ENCODE assay signal across 34 cellular contexts in genomic region chr7:107128748-107129147, GRCh38.
"Had no signal": no experiment of that assay in that cellular context is flagged by ENCODE, and none has a peak within 500 bp of the region (broad histone marks: within the 10 kb centered on the region; RNA-seq: fewer than 3 reads in every experiment).

No MANE protein-coding gene starts in this region.

- H3K9me3 Mint-ChIP-seq: activated B cell treated with CpG ODN at 0.5 μM for 24 hours; activated CD4-positive, alpha-beta memory T cell treated with anti-CD3 and anti-CD28 coated beads for 36 hours; activated CD4-positive, alpha-beta T cell treated with anti-CD3 and anti-CD28 coated beads, Interleukin-2, amount 10 ng/mL, durations not matched to agents 24 days and 14 days; activated CD8-positive, alpha-beta T cell treated with anti-CD3 and anti-CD28 coated beads for 36 hours; activated naive CD4-positive, alpha-beta T cell treated with anti-CD3 and anti-CD28 coated beads, Interleukin-2, amount 10 ng/mL, durations not matched to agents 7 days and 5 days; activated naive CD4-positive, alpha-beta T cell treated with anti-CD3 and anti-CD28 coated beads, Interleukin-2, amount 50 U/mL, for 24 hours; activated naive CD8-positive, alpha-beta T cell treated with anti-CD3 and anti-CD28 coated beads, Interleukin-2, amount 10 ng/mL, durations not matched to agents 7 days and 5 days; activated naive CD8-positive, alpha-beta T cell treated with anti-CD3 and anti-CD28 coated beads, Interleukin-2, amount 50 U/mL, for 24 hours; activated T-cell treated with anti-CD3 and anti-CD28 coated beads, Interleukin-2, amount 50 U/mL, for 24 hours; activated T-helper 2 cell treated with anti-CD3 and anti-CD28 coated beads, Interferon-gamma antibody, Interleukin-2, Interleukin-4, amounts not matched to agents 10 μg/mL and 5 μg/mL and 100 μg/mL, durations not matched to agents 14 hours and 24 hours and 36 hours; brain; T-helper 1 cell treated with Interleukin-12 subunit alpha and Interleukin-12 subunit beta and Interleukin-4 antibody, amounts not matched to agents 30 μg/mL and 1 μg/mL, for 36 hours; T-helper 2 cell treated with Interferon-gamma antibody and Interleukin-4, amounts not matched to agents 5 μg/mL and 100 μg/mL, for 36 hours had no signal

- H3K27me3 ChIP-seq: ascending aorta had no signal

- H3K27ac Mint-ChIP-seq: activated B cell treated with CpG ODN at 0.5 μM for 24 hours; activated CD4-positive, alpha-beta memory T cell treated with anti-CD3 and anti-CD28 coated beads for 36 hours; activated CD4-positive, alpha-beta T cell treated with anti-CD3 and anti-CD28 coated beads, Interleukin-2, amount 10 ng/mL, durations not matched to agents 24 days and 14 days; activated CD8-positive, alpha-beta memory T cell treated with anti-CD3 and anti-CD28 coated beads, Interleukin-2, amount 10 ng/mL, durations not matched to agents 7 days and 5 days; activated CD8-positive, alpha-beta T cell treated with anti-CD3 and anti-CD28 coated beads for 36 hours; activated naive CD4-positive, alpha-beta T cell treated with anti-CD3 and anti-CD28 coated beads, Interleukin-2, amount 10 ng/mL, durations not matched to agents 7 days and 5 days; activated naive CD4-positive, alpha-beta T cell treated with anti-CD3 and anti-CD28 coated beads, Interleukin-2, amount 50 U/mL, for 24 hours; activated naive CD8-positive, alpha-beta T cell; activated naive CD8-positive, alpha-beta T cell treated with anti-CD3 and anti-CD28 coated beads, Interleukin-2, amount 50 U/mL, for 24 hours; activated T-cell treated with anti-CD3 and anti-CD28 coated beads, Interleukin-2, amount 50 U/mL, for 24 hours; activated T-helper 2 cell treated with anti-CD3 and anti-CD28 coated beads, Interferon-gamma antibody, Interleukin-2, Interleukin-4, amounts not matched to agents 10 μg/mL and 5 μg/mL and 100 μg/mL, durations not matched to agents 14 hours and 24 hours and 36 hours; brain; T-helper 2 cell treated with Interferon-gamma antibody and Interleukin-4, amounts not matched to agents 5 μg/mL and 100 μg/mL, for 36 hours had no signal

- H3K27me3 Mint-ChIP-seq: activated B cell treated with CpG ODN at 0.5 μM for 24 hours; activated CD4-positive, alpha-beta memory T cell treated with anti-CD3 and anti-CD28 coated beads for 36 hours; activated CD4-positive, alpha-beta T cell treated with anti-CD3 and anti-CD28 coated beads, Interleukin-2, amount 10 ng/mL, durations not matched to agents 24 days and 14 days; activated CD8-positive, alpha-beta memory T cell treated with anti-CD3 and anti-CD28 coated beads, Interleukin-2, amount 10 ng/mL, durations not matched to agents 7 days and 5 days; activated CD8-positive, alpha-beta T cell treated with anti-CD3 and anti-CD28 coated beads for 36 hours; activated naive CD4-positive, alpha-beta T cell treated with anti-CD3 and anti-CD28 coated beads, Interleukin-2, amount 10 ng/mL, durations not matched to agents 7 days and 5 days; activated naive CD4-positive, alpha-beta T cell treated with anti-CD3 and anti-CD28 coated beads, Interleukin-2, amount 50 U/mL, for 24 hours; activated naive CD8-positive, alpha-beta T cell; activated naive CD8-positive, alpha-beta T cell treated with anti-CD3 and anti-CD28 coated beads, Interleukin-2, amount 10 ng/mL, durations not matched to agents 7 days and 5 days; activated naive CD8-positive, alpha-beta T cell treated with anti-CD3 and anti-CD28 coated beads, Interleukin-2, amount 50 U/mL, for 24 hours; activated T-cell treated with anti-CD3 and anti-CD28 coated beads, Interleukin-2, amount 50 U/mL, for 24 hours; brain had no signal

- H3K27ac ChIP-seq: ascending aorta, VCaP had no signal

- H3K36me3 Mint-ChIP-seq: activated CD4-positive, alpha-beta memory T cell treated with anti-CD3 and anti-CD28 coated beads for 36 hours; activated naive CD4-positive, alpha-beta T cell treated with anti-CD3 and anti-CD28 coated beads, Interleukin-2, amount 50 U/mL, for 24 hours; activated naive CD8-positive, alpha-beta T cell had no signal

- DNase-seq: activated B cell treated with CpG ODN at 0.5 μM for 24 hours; activated CD4-positive, alpha-beta memory T cell treated with anti-CD3 and anti-CD28 coated beads for 36 hours; activated CD4-positive, alpha-beta T cell treated with anti-CD3 and anti-CD28 coated beads for 4 hours; activated CD4-positive, alpha-beta T cell treated with anti-CD3 and anti-CD28 coated beads, Interleukin-2, amount 10 ng/mL, durations not matched to agents 24 days and 14 days; activated CD4-positive, alpha-beta T cell treated with anti-CD3 and anti-CD28 coated beads, Interleukin-2, amount 50 U/mL, for 1 hour; activated CD4-positive, alpha-beta T cell treated with anti-CD3 and anti-CD28 coated beads, Interleukin-2, amount 50 U/mL, for 4 hours; activated CD4-positive, CD25-positive, alpha-beta regulatory T cell treated with anti-CD3 and anti-CD28 coated beads, Interleukin-2, amount 50 U/mL, for 72 hours; activated CD8-positive, alpha-beta memory T cell treated with anti-CD3 and anti-CD28 coated beads for 24 hours; activated CD8-positive, alpha-beta memory T cell treated with anti-CD3 and anti-CD28 coated beads, Interleukin-2, amount 10 ng/mL, durations not matched to agents 7 days and 5 days; activated CD8-positive, alpha-beta memory T cell treated with anti-CD3 and anti-CD28 coated beads, Interleukin-2, amount 50 U/mL, for 48 hours; activated CD8-positive, alpha-beta T cell treated with anti-CD3 and anti-CD28 coated beads for 36 hours; activated effector memory CD4-positive, alpha-beta T cell treated with Interleukin-2 at 50 U/mL for 16 hours; activated gamma-delta T cell; activated naive CD4-positive, alpha-beta T cell treated with anti-CD3 and anti-CD28 coated beads, Interleukin-2, amount 10 ng/mL, durations not matched to agents 7 days and 5 days; activated naive CD4-positive, alpha-beta T cell treated with Interleukin-2 at 50 U/mL for 16 hours; activated naive CD8-positive, alpha-beta T cell treated with anti-CD3 and anti-CD28 coated beads, Interleukin-2, amount 10 ng/mL, durations not matched to agents 7 days and 5 days; activated naive CD8-positive, alpha-beta T cell treated with anti-CD3 and anti-CD28 coated beads, Interleukin-2, amount 50 U/mL, for 24 hours; activated T-cell treated with anti-CD3 and anti-CD28 coated beads, Interleukin-2, amount 50 U/mL, for 24 hours; activated T-cell treated with anti-CD3 and anti-CD28 coated beads, Interleukin-2, amount 50 U/mL, for 48 hours; amygdala; anterior cingulate cortex; central memory CD4-positive, alpha-beta T cell; T-helper 2 cell; T-helper 9 cell had no signal

- H3K36me3 ChIP-seq: ascending aorta had no signal

- H3K9me3 ChIP-seq: ascending aorta had no signal

- FAIRE-seq: colon, TTC549 had no signal

- H3K4me1 ChIP-seq: ascending aorta had no signal

- H3K4me3 ChIP-seq: ascending aorta had no signal

- ATAC-seq: activated CD8-positive, alpha-beta memory T cell treated with anti-CD3 and anti-CD28 coated beads, Interleukin-2, amount 10 ng/mL, durations not matched to agents 7 days and 5 days; activated CD8-positive, alpha-beta T cell treated with anti-CD3 and anti-CD28 coated beads for 36 hours; activated naive CD8-positive, alpha-beta T cell treated with anti-CD3 and anti-CD28 coated beads, Interleukin-2, amount 50 U/mL, for 24 hours had no signal

- H3K4me3 Mint-ChIP-seq: activated B cell treated with CpG ODN at 0.5 μM for 24 hours; activated CD4-positive, alpha-beta memory T cell treated with anti-CD3 and anti-CD28 coated beads for 36 hours; activated CD4-positive, alpha-beta T cell treated with anti-CD3 and anti-CD28 coated beads, Interleukin-2, amount 10 ng/mL, durations not matched to agents 24 days and 14 days; activated CD8-positive, alpha-beta memory T cell treated with anti-CD3 and anti-CD28 coated beads, Interleukin-2, amount 10 ng/mL, durations not matched to agents 7 days and 5 days; activated CD8-positive, alpha-beta T cell treated with anti-CD3 and anti-CD28 coated beads for 36 hours; activated naive CD4-positive, alpha-beta T cell treated with anti-CD3 and anti-CD28 coated beads, Interleukin-2, amount 10 ng/mL, durations not matched to agents 7 days and 5 days; activated naive CD4-positive, alpha-beta T cell treated with anti-CD3 and anti-CD28 coated beads, Interleukin-2, amount 50 U/mL, for 24 hours; activated naive CD8-positive, alpha-beta T cell; activated naive CD8-positive, alpha-beta T cell treated with anti-CD3 and anti-CD28 coated beads, Interleukin-2, amount 10 ng/mL, durations not matched to agents 7 days and 5 days; activated naive CD8-positive, alpha-beta T cell treated with anti-CD3 and anti-CD28 coated beads, Interleukin-2, amount 50 U/mL, for 24 hours; activated T-cell treated with anti-CD3 and anti-CD28 coated beads, Interleukin-2, amount 50 U/mL, for 24 hours; brain; T-helper 1 cell treated with Interleukin-12 subunit alpha and Interleukin-12 subunit beta and Interleukin-4 antibody, amounts not matched to agents 30 μg/mL and 1 μg/mL, for 36 hours; T-helper 2 cell treated with Interferon-gamma antibody and Interleukin-4, amounts not matched to agents 5 μg/mL and 100 μg/mL, for 36 hours had no signal
